35 cellular contexts compared by ENCODE assay signal in genomic region chrX:134957836-134958235, GRCh38. TPM values are rescaled to one million over a fixed set of nuclear protein-coding genes. Genes with fewer than 3 reads are reported as not detected.
"Had no signal": no experiment of that assay in that cellular context is flagged by ENCODE, and none has a peak within 500 bp of the region (broad histone marks: within the 10 kb centered on the region; RNA-seq: fewer than 3 reads in every experiment).

No MANE protein-coding gene starts in this region.

- H3K27me3 ChIP-seq: MG63 had no signal

- H3K36me3 ChIP-seq: MG63 had no signal

- DNase-seq: Karpas-422, Kasumi-1, MG63, MM.1S, MV-4-11, NCI-H1048, NCI-H1092, NCI-H1092 treated with DMSO at 0.1 percent for 48 hours, NCI-H1105, NCI-H1105 treated with DMSO at 0.1 percent for 48 hours, NCI-H1417, NCI-H1417 treated with DMSO at 0.1 percent for 48 hours, NCI-H1436, NCI-H1436 treated with DMSO at 0.1 percent for 48 hours, NCI-H146, NCI-H1694, NCI-H1694 treated with DMSO at 0.1 percent for 48 hours, NCI-H187, NCI-H187 treated with DMSO at 0.1 percent for 48 hours, NCI-H1930, NCI-H2029, NCI-H2029 treated with DMSO at 0.1 percent for 48 hours, NCI-H2081, NCI-H2081 treated with DMSO at 0.1 percent for 48 hours, NCI-H2107, NCI-H2171, NCI-H2171 treated with DMSO at 0.1 percent for 48 hours, NCI-H2227 treated with DMSO at 0.1 percent for 48 hours, NCI-H226, NCI-H345, NCI-H446, NCI-H446 treated with DMSO at 0.1 percent for 48 hours, NCI-H510A, NCI-H510A treated with DMSO at 0.1 percent for 48 hours had no signal

- H3K9me3 ChIP-seq: MG63 had no signal

- H3K4me3 ChIP-seq: MG63 had no signal

RNA-seq across cellular contexts. Expression of gene SMIM10, which starts 33.0 kb away (rescaled TPM):
- total RNA-seq: MCF 10A had no signal
